In the genomic region with DNA sequence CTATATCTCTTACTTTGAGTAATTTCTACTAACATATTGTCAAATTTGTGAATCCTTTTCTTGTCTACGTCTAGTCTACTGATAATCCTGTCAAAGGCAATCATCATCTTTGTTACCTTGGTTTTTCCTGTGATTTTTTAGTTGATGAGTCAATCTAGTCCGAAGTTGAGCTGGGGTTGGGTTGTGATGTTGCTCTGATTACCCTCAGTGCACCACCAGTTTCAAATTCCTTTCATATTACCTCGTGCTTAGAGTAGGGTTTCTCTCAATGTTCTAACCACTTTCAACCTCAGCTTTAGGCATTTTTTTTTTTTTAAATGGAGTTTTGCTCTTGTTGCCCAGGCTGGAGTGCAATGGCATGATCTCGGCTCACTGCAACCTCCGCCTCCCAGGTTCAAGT, we compare ENCODE assay signal across 22 cellular contexts.
DNase-seq lines count a peak whose midpoint lies in the region; ATAC-seq, FAIRE-seq and TF ChIP-seq lines count a peak whose summit lies in the region.
"Had no signal": no experiment of that assay in that cellular context is flagged by ENCODE, and none has a peak within 500 bp of the region (broad histone marks: within the 10 kb centered on the region; RNA-seq: fewer than 3 reads in every experiment).

No MANE protein-coding gene starts in this region.

- CTCF ChIA-PET in AG04449 (lab: Yijun Ruan, JAX) = interaction anchor here (1.6 kb wide), 1 partner anchor 577 kb away, joined by 4 read pairs; no protein-coding TSS in a partner anchor
- CTCF ChIA-PET in activated CD4-positive, alpha-beta T cell treated with anti-CD3 and anti-CD28 coated beads for 36 hours (lab: Charles Lee) = interaction anchor here (0.8 kb wide), 1 partner anchor 568 kb away, joined by 3 read pairs; no protein-coding TSS in a partner anchor

- no peak overlapping the region for H3K9ac ChIP-seq in astrocyte (ENCODE audit: low read length)

- FAIRE-seq in H54 (lab: Jason Lieb, UNC) (peak; percentile 78), astrocyte (lab: Jason Lieb, UNC) (peak; percentile 59)
- FAIRE-seq: H1 had no signal

- no peaks in the 10 kb centered on the region for H3K27me3 Mint-ChIP-seq in astrocyte (ENCODE audit: low read depth, unreplicated experiment)
- H3K27me3 Mint-ChIP-seq in T-helper 2 cell treated with Interferon-gamma antibody and Interleukin-4, amounts not matched to agents 5 μg/mL and 100 μg/mL, for 36 hours (ENCODE audit: low read depth) = no peaks in the 10 kb centered on the region
- no peaks in the 10 kb centered on the region for H3K27me3 Mint-ChIP-seq in activated CD4-positive, alpha-beta T cell treated with anti-CD3 and anti-CD28 coated beads for 36 hours
- H3K27me3 Mint-ChIP-seq: activated T-helper 17 cell treated with anti-CD3 and anti-CD28 coated beads, Interleukin-2, amount 50 U/mL, for 72 hours had no signal

- H3K9me3 Mint-ChIP-seq in astrocyte (ENCODE audit: unreplicated experiment) = peaks cover 6% of the 10 kb centered on the region
- H3K9me3 Mint-ChIP-seq in T-helper 2 cell treated with Interferon-gamma antibody and Interleukin-4, amounts not matched to agents 5 μg/mL and 100 μg/mL, for 36 hours = peaks cover 14% of the 10 kb centered on the region
- H3K9me3 Mint-ChIP-seq in activated CD4-positive, alpha-beta T cell treated with anti-CD3 and anti-CD28 coated beads for 36 hours (ENCODE audit: low read depth) = peaks cover 16% of the 10 kb centered on the region
- H3K9me3 Mint-ChIP-seq: immature natural killer cell; stimulated activated effector memory CD8-positive, alpha-beta T cell treated with anti-CD3 and anti-CD28 coated beads, Interleukin-12 subunit alpha, Interleukin-12 subunit beta, amount 100 ng/mL, for 72 hours had no signal

- H3K4me2 ChIP-seq in astrocyte (ENCODE audit: low read length) = no peak overlapping the region

- DNase-seq in AG04449 (ENCODE audit: low read depth, low spot score) (peak; percentile 53), H54 (ENCODE audit: insufficient read length, low spot score) (peak; percentile 9), astrocyte (ENCODE audit: low read depth) (peak; percentile 80), glomerular visceral epithelial cell (ENCODE audit: extremely low spot score) (peak; percentile 60), NOMO-1 (lab: John Stamatoyannopoulos, UW; ENCODE audit: unreplicated experiment in 2 of 2) (no peak)
- DNase-seq in T-helper 2 cell treated with Interferon-gamma antibody and Interleukin-4, amounts not matched to agents 5 μg/mL and 100 μg/mL, for 36 hours (ENCODE audit: low spot score) = no peak
- no peak for DNase-seq in activated CD4-positive, alpha-beta T cell treated with anti-CD3 and anti-CD28 coated beads for 36 hours
- DNase-seq: ACHN; activated CD4-positive, alpha-beta T cell treated with anti-CD3 and anti-CD28 coated beads, Interleukin-2, amount 50 U/mL, for 4 hours; DMS79 treated with DMSO at 0.1 percent for 48 hours; immature natural killer cell; mucosa of descending colon; NCI-H1417; NCI-H524; stimulated activated CD4-positive, alpha-beta T cell treated with anti-CD3 and anti-CD28 coated beads, Interleukin-4, amount 100 ng/mL, for 1 hour; upper lobe of right lung had no signal

- H3K36me3 ChIP-seq in astrocyte (ENCODE audit: insufficient read depth, low read length) = no peaks in the 10 kb centered on the region
- H3K36me3 ChIP-seq: prostate gland, upper lobe of right lung had no signal

- H3K4me1 Mint-ChIP-seq in astrocyte (ENCODE audit: low read depth, unreplicated experiment) = peaks cover 4% of the 10 kb centered on the region
- H3K4me1 Mint-ChIP-seq in T-helper 2 cell treated with Interferon-gamma antibody and Interleukin-4, amounts not matched to agents 5 μg/mL and 100 μg/mL, for 36 hours (ENCODE audit: low read depth) = peaks cover 2% of the 10 kb centered on the region
- peaks cover 2% of the 10 kb centered on the region for H3K4me1 Mint-ChIP-seq in activated CD4-positive, alpha-beta T cell treated with anti-CD3 and anti-CD28 coated beads for 36 hours
- H3K4me1 Mint-ChIP-seq: immature natural killer cell; stimulated activated effector memory CD8-positive, alpha-beta T cell treated with anti-CD3 and anti-CD28 coated beads, Interleukin-12 subunit alpha, Interleukin-12 subunit beta, amount 100 ng/mL, for 72 hours had no signal

- no peak for TF ChIP-seq POLR2A in H54 (IDR thresholded peaks at IDR 0.05; ENCODE audit: low read depth, low read length)

- POLR2A ChIA-PET in AG04449 (lab: Yijun Ruan, JAX) = interaction anchor here (0.7 to 1.1 kb wide), 3 partner anchors 42 to 187 kb away, joined by 3 to 5 read pairs (median 4); a partner anchor contains a TSS
- POLR2A ChIA-PET in activated CD4-positive, alpha-beta T cell treated with anti-CD3 and anti-CD28 coated beads for 36 hours (lab: Charles Lee) = interaction anchor here (0.7 kb wide), 1 partner anchor 260 kb away, joined by 3 read pairs; no protein-coding TSS in a partner anchor

- H3K79me2 ChIP-seq in astrocyte (ENCODE audit: insufficient read depth, low read length) = no peaks in the 10 kb centered on the region

- H3K27me3 ChIP-seq in astrocyte (ENCODE audit: insufficient read depth, low read length) = no peaks in the 10 kb centered on the region
- H3K27me3 ChIP-seq: upper lobe of right lung had no signal

- no peak for TF ChIP-seq CTCF in AG04449 (IDR thresholded peaks at IDR 0.05; ENCODE audit: insufficient read depth, low read length, missing control alignments)
- TF ChIP-seq CTCF in astrocyte (IDR thresholded peaks at IDR 0.05; ENCODE audit: insufficient read depth, low read depth, low read length) = no peak

- no peak overlapping the region for H3K4me3 ChIP-seq in AG04449 (ENCODE audit: low read depth, low read length)
- H3K4me3 ChIP-seq in astrocyte (ENCODE audit: insufficient read depth, low read depth, low read length) = no peak overlapping the region
- H3K4me3 ChIP-seq: mucosa of descending colon, prostate gland, upper lobe of right lung had no signal

- H4K20me1 ChIP-seq in astrocyte (ENCODE audit: insufficient read depth, low read length) = no peaks in the 10 kb centered on the region

- no peak overlapping the region for H2AFZ ChIP-seq in astrocyte (ENCODE audit: low read depth, low read length)

- no peaks in the 10 kb centered on the region for H3K9me3 ChIP-seq in astrocyte (ENCODE audit: insufficient read depth, low read depth, low read length)
- H3K9me3 ChIP-seq: mucosa of descending colon, prostate gland, upper lobe of right lung had no signal

- H3K36me3 Mint-ChIP-seq in astrocyte (ENCODE audit: low read depth, unreplicated experiment) = no peaks in the 10 kb centered on the region
- no peaks in the 10 kb centered on the region for H3K36me3 Mint-ChIP-seq in T-helper 2 cell treated with Interferon-gamma antibody and Interleukin-4, amounts not matched to agents 5 μg/mL and 100 μg/mL, for 36 hours (ENCODE audit: low read depth)
- no peaks in the 10 kb centered on the region for H3K36me3 Mint-ChIP-seq in activated CD4-positive, alpha-beta T cell treated with anti-CD3 and anti-CD28 coated beads for 36 hours (ENCODE audit: low read depth)
- H3K36me3 Mint-ChIP-seq: stimulated activated effector memory CD8-positive, alpha-beta T cell treated with anti-CD3 and anti-CD28 coated beads, Interleukin-12 subunit alpha, Interleukin-12 subunit beta, amount 100 ng/mL, for 72 hours had no signal

- H3K4me3 Mint-ChIP-seq in astrocyte (ENCODE audit: unreplicated experiment) = no peak overlapping the region
- H3K4me3 Mint-ChIP-seq in T-helper 2 cell treated with Interferon-gamma antibody and Interleukin-4, amounts not matched to agents 5 μg/mL and 100 μg/mL, for 36 hours = no peak overlapping the region
- H3K4me3 Mint-ChIP-seq in activated CD4-positive, alpha-beta T cell treated with anti-CD3 and anti-CD28 coated beads for 36 hours = no peak overlapping the region
- H3K4me3 Mint-ChIP-seq: activated T-helper 17 cell treated with anti-CD3 and anti-CD28 coated beads, Interleukin-2, amount 50 U/mL, for 72 hours; immature natural killer cell; stimulated activated effector memory CD8-positive, alpha-beta T cell treated with anti-CD3 and anti-CD28 coated beads, Interleukin-12 subunit alpha, Interleukin-12 subunit beta, amount 100 ng/mL, for 72 hours had no signal

- ATAC-seq in GM18858 (IDR thresholded peaks at IDR 0.05; ENCODE audit: unreplicated experiment) = no peak
- no peak for ATAC-seq in activated CD4-positive, alpha-beta T cell treated with anti-CD3 and anti-CD28 coated beads for 36 hours
- ATAC-seq: activated T-helper 17 cell treated with anti-CD3 and anti-CD28 coated beads, Interleukin-2, amount 50 U/mL, for 72 hours; esophagus mucosa; mucosa of descending colon; stimulated activated effector memory CD8-positive, alpha-beta T cell treated with anti-CD3 and anti-CD28 coated beads, Interleukin-12 subunit alpha, Interleukin-12 subunit beta, amount 100 ng/mL, for 72 hours; upper lobe of right lung had no signal

- H3K4me1 ChIP-seq in astrocyte (ENCODE audit: insufficient read depth, low read length) = no peaks in the 10 kb centered on the region
- H3K4me1 ChIP-seq: prostate gland, upper lobe of right lung had no signal

- H3K27ac Mint-ChIP-seq in astrocyte (ENCODE audit: unreplicated experiment) = peak overlapping the region; percentile 96
- H3K27ac Mint-ChIP-seq in T-helper 2 cell treated with Interferon-gamma antibody and Interleukin-4, amounts not matched to agents 5 μg/mL and 100 μg/mL, for 36 hours = no peak overlapping the region
- H3K27ac Mint-ChIP-seq in activated CD4-positive, alpha-beta T cell treated with anti-CD3 and anti-CD28 coated beads for 36 hours = no peak overlapping the region
- H3K27ac Mint-ChIP-seq: activated T-helper 17 cell treated with anti-CD3 and anti-CD28 coated beads, Interleukin-2, amount 50 U/mL, for 72 hours; stimulated activated effector memory CD8-positive, alpha-beta T cell treated with anti-CD3 and anti-CD28 coated beads, Interleukin-12 subunit alpha, Interleukin-12 subunit beta, amount 100 ng/mL, for 72 hours had no signal

- intact Hi-C loops in activated CD4-positive, alpha-beta T cell treated with anti-CD3 and anti-CD28 coated beads for 36 hours (cut with DNase I, micrococcal nuclease) = no loop called here

- H3K27ac ChIP-seq in astrocyte (ENCODE audit: low read depth, low read length) = no peak overlapping the region
- H3K27ac ChIP-seq: prostate gland, upper lobe of right lung had no signal

Comparison
In these comparisons a context has a peak if more than half of its experiments do, and no peak if none do; other contexts are left out.
1. DNase-seq: peak in AG04449 (single experiment), H54 (single experiment), astrocyte (single experiment) and glomerular visceral epithelial cell (single experiment); none in NOMO-1 (0 of 2), T-helper 2 cell treated with Interferon-gamma antibody and Interleukin-4, amounts not matched to agents 5 μg/mL and 100 μg/mL, for 36 hours (single experiment) and activated CD4-positive, alpha-beta T cell treated with anti-CD3 and anti-CD28 coated beads for 36 hours (single experiment).